ENCODE assay signal across 8 cellular contexts in the genomic region with DNA sequence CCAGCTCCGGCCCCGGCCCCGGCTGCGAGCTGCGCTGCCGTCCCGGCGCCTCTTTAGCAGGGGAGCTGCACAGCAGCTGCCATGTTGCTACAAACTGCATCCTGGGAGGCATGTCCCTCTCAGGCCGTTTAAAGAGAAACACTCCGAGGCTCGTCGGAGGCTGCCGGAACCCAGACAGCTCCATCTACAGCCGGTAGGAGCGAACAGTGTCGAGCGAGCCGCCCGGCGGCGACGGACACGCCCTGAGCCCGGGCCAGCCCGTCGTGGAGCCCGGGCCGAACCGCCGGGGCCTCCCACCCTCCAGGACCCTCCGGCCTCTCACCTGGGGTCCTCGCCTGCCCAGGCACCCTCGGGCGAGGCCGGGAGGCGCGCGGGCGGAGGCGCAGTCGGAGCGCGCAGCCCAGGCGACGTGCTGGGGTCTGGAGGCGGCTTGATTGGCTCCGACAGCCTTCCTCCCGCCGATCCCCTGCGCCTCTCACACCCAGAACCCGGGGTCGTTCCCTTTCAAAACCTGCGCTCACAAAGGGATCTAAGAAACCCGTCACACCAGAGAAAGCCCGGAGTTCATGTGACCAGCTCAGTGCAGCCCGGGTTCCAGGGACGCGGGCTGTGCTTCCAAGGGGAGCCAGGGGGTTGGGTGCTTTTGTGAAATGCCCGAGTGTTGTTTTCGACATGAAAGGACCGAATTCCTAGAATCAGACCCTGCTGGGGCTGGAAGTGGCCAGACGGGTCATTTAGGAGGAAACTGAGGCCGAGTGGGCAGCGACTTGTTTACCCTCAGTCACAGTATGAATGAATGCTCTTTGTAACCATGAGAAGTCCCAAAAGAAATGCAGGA. TPM values are rescaled to one million over a fixed set of nuclear protein-coding genes. Genes with fewer than 3 reads are reported as not detected.
DNase-seq lines count a peak whose midpoint lies in the region; ATAC-seq, FAIRE-seq and TF ChIP-seq lines count a peak whose summit lies in the region.

A gene (minus strand): TSS at position 570 of the 838 bp plus-strand sequence. CDS start 5,040 bp downstream, outside the sequence.

- H3K9me3 ChIP-seq in Loucy (ENCODE audit: insufficient read depth, low read depth, low read length) = no peaks in the 10 kb centered on the region
- no peaks in the 10 kb centered on the region for H3K9me3 ChIP-seq in pancreas
- no peaks in the 10 kb centered on the region for H3K9me3 ChIP-seq in tibial artery

- no peaks in the 10 kb centered on the region for H3K9me2 ChIP-seq in Loucy (replicated peaks; ENCODE audit: low read depth, low read length)

- H2AFZ ChIP-seq in Loucy (ENCODE audit: low read length) = peak within 1 kb of the TSS; percentile 100

- peak; percentile 99 to 100 (median 100) for ATAC-seq in pancreas

- TF ChIP-seq CTCF in Loucy (conservative IDR thresholded peaks at IDR 0.05; ENCODE audit: low read length) (peak; percentile 54), pancreas (IDR thresholded peaks at IDR 0.05) (peak; percentile 30 to 54 (median 44)), tibial artery (IDR thresholded peaks at IDR 0.05) (peak; percentile 45 to 50)

- intact Hi-C loops in head of caudate nucleus (cut with DNase I) (no loop called here), pancreas (cut with DNase I) (no loop called here), tibial artery (cut with DNase I; ENCODE audit: low total_unique reads) (loop anchor here (5.0 kb wide), 1 partner anchor 37 kb away; a partner anchor contains a TSS)

- no peaks in the 10 kb centered on the region for H3K36me3 ChIP-seq in H7 (replicated peaks; ENCODE audit: control insufficient read depth, insufficient read depth, low read length)
- no peaks in the 10 kb centered on the region for H3K36me3 ChIP-seq in Loucy (ENCODE audit: insufficient read depth, low read length)
- no peaks in the 10 kb centered on the region for H3K36me3 ChIP-seq in pancreas
- H3K36me3 ChIP-seq in tibial artery = peaks cover under 1 to 11% (median 1%) of the 10 kb centered on the region in 3 donors

- peak within 1 kb of the TSS; percentile 66 for H3K9ac ChIP-seq in Loucy (ENCODE audit: low read depth, low read length, poor library complexity, severe bottlenecking)

- H3F3A ChIP-seq in Loucy (ENCODE audit: low read depth) = no peaks in the 10 kb centered on the region

- peak within 1 kb of the TSS; percentile 94 for H3K4me2 ChIP-seq in Loucy (ENCODE audit: low read depth, low read length, poor library complexity, severe bottlenecking)

- no peak for FAIRE-seq in pancreas (lab: Jason Lieb, UNC)

- H3K4me3 ChIP-seq in H7 (ENCODE audit: insufficient read depth, low read depth, low read length) (peak within 1 kb of the TSS; percentile 65), Loucy (ENCODE audit: low read length, poor library complexity, severe bottlenecking) (peak within 1 kb of the TSS; percentile 86), pancreas (peak within 1 kb of the TSS; percentile 59 to 88 (median 78)), tibial artery (peak within 1 kb of the TSS; percentile 73 to 93)

- H3K79me2 ChIP-seq in Loucy (ENCODE audit: insufficient read depth, low read length) = peaks cover 24% of the 10 kb centered on the region; the same call in 1 of the 2 replicates

- peak; percentile 50 for DNase-seq in GM04503 (ENCODE audit: low read depth)
- DNase-seq in H7 = peak; percentile 90
- DNase-seq in SK-N-DZ (ENCODE audit: low spot score) = peak; percentile 81
- peak; percentile 83 for DNase-seq in activated naive CD4-positive, alpha-beta T cell treated with anti-CD3 and anti-CD28 coated beads, Interleukin-2, amount 50 U/mL, for 16 hours
- peak; percentile 63 to 93 (median 84) for DNase-seq in head of caudate nucleus
- DNase-seq in pancreas = peak; percentile 80 to 95 (median 85)
- DNase-seq in tibial artery = peak; percentile 83 to 88

- H3K27me3 ChIP-seq in H7 (ENCODE audit: control insufficient read depth, insufficient read depth, low read length) = peaks cover 22% of the 10 kb centered on the region
- no peaks in the 10 kb centered on the region for H3K27me3 ChIP-seq in Loucy (ENCODE audit: insufficient read depth, low read length, poor library complexity, severe bottlenecking)
- peaks cover 0 to 7% (median 0%) of the 10 kb centered on the region in 4 donors for H3K27me3 ChIP-seq in pancreas
- no peaks in the 10 kb centered on the region for H3K27me3 ChIP-seq in tibial artery

- WGBS in pancreas, 2 donors = 0% methylated on average over 62 to 64 of the region's 64 CpGs

- H3K27ac ChIP-seq in pancreas (peak within 1 kb of the TSS in 3 of 4 donors; percentile 29 to 71 (median 58)), tibial artery (peak within 1 kb of the TSS; percentile 86 to 89)

- H3K4me1 ChIP-seq in Loucy (ENCODE audit: insufficient read depth, low read length, poor library complexity, severe bottlenecking) (peaks cover 16% of the 10 kb centered on the region), pancreas (peaks cover 0 to 12% (median 6%) of the 10 kb centered on the region in 3 donors), tibial artery (peaks cover 0 to 30% (median 20%) of the 10 kb centered on the region in 4 donors)

- peaks cover 8% of the 10 kb centered on the region for H4K20me1 ChIP-seq in Loucy (ENCODE audit: insufficient read depth, low read length, poor library complexity, severe bottlenecking)

RNA-seq across cellular contexts. Expression of the gene that starts here (rescaled TPM):
- 9.0 and 12.1 TPM in 2 replicates for total RNA-seq in H7 (2014; rRNA removed; shearing (Covaris generic))
- 8.8 and 10.8 TPM in 2 replicates for polyA plus RNA-seq in SK-N-DZ (2014; cell fraction: cytosol; rRNA removed)
- polyA plus RNA-seq in SK-N-DZ (2014; cell fraction: nucleus; rRNA removed) = 4.9 and 5.1 TPM in 2 replicates
- total RNA-seq in pancreas = 1 to 10 TPM; 4.0 to 8.0 (median 6.1) TPM
- polyA plus RNA-seq in pancreas = 1 to 10 TPM; 5.3 to 7.3 TPM

Comparison
In these comparisons a context has a peak if more than half of its experiments do, and no peak if none do; other contexts are left out.
1. Peak in every context shown above with its lines: DNase-seq, ATAC-seq, H3K4me3 ChIP-seq and H3K27ac ChIP-seq.